In genomic region chr5:101473483-101473882, GRCh38 we compare ENCODE assay signal across 18 cellular contexts.
DNase-seq lines count a peak whose midpoint lies in the region; TF ChIP-seq lines count a peak whose summit lies in the region.
"Had no signal": no experiment of that assay in that cellular context is flagged by ENCODE, and none has a peak within 500 bp of the region (broad histone marks: within the 10 kb centered on the region; RNA-seq: fewer than 3 reads in every experiment).

No MANE protein-coding gene starts in this region.

- H3K4me1 Mint-ChIP-seq in glutamatergic neuron (ENCODE audit: low read depth, unreplicated experiment) = no peaks in the 10 kb centered on the region
- no peaks in the 10 kb centered on the region for H3K4me1 Mint-ChIP-seq in immature natural killer cell
- H3K4me1 Mint-ChIP-seq: activated CD4-positive, alpha-beta memory T cell treated with anti-CD3 and anti-CD28 coated beads, Interleukin-2, amount 10 ng/mL, durations not matched to agents 7 days and 5 days had no signal

- DNase-seq in AG10803 (ENCODE audit: low read depth) (peak; percentile 2), HCEC 1CT (peak; percentile 52), MV-4-11 (lab: John Stamatoyannopoulos, UW) (peak; percentile 33), fibroblast of lung (ENCODE audit: low read depth in 2 of 2) (peak; percentile 12 to 66), right atrium auricular region (ENCODE audit: low spot score) (no peak), T-helper 1 cell (no peak), glutamatergic neuron (no peak), immature natural killer cell (no peak)
- DNase-seq: activated CD4-positive, alpha-beta memory T cell treated with anti-CD3 and anti-CD28 coated beads, Interleukin-2, amount 10 ng/mL, durations not matched to agents 7 days and 5 days; anterior cingulate cortex; effector memory CD8-positive, alpha-beta T cell; head of caudate nucleus; kidney glomerular epithelial cell; Right ventricle myocardium superior; stimulated activated CD4-positive, alpha-beta T cell treated with anti-CD3 and anti-CD28 coated beads, Interleukin-12 subunit alpha, Interleukin-12 subunit beta, amount 100 ng/mL, for 4 hours had no signal

- H3K27me3 ChIP-seq in fibroblast of lung (ENCODE audit: control insufficient read depth, insufficient read depth, low read length) (no peaks in the 10 kb centered on the region), right atrium auricular region (no peaks in the 10 kb centered on the region)
- H3K27me3 ChIP-seq: suprapubic skin had no signal

- no peak overlapping the region for H3K27ac Mint-ChIP-seq in glutamatergic neuron (ENCODE audit: unreplicated experiment)
- H3K27ac Mint-ChIP-seq in immature natural killer cell = no peak overlapping the region
- H3K27ac Mint-ChIP-seq: activated CD4-positive, alpha-beta memory T cell treated with anti-CD3 and anti-CD28 coated beads, Interleukin-2, amount 10 ng/mL, durations not matched to agents 7 days and 5 days; activated T-helper 2 cell treated with anti-CD3 and anti-CD28 coated beads, Interferon-gamma antibody, Interleukin-2, Interleukin-4, amounts not matched to agents 10 μg/mL and 5 μg/mL and 100 μg/mL, durations not matched to agents 14 hours and 24 hours and 36 hours; effector memory CD8-positive, alpha-beta T cell had no signal

- no peak overlapping the region for H2AFZ ChIP-seq in fibroblast of lung (ENCODE audit: low read length)
- H2AFZ ChIP-seq: parathyroid adenoma had no signal

- H3K4me3 ChIP-seq in AG10803 (ENCODE audit: low read length) (no peak overlapping the region), fibroblast of lung (replicated peaks in 1 of 4; ENCODE audit: control extremely low read depth in 1 of 4, insufficient read depth in 1 of 4, low read depth in 3 of 4, low read length in 4 of 4) (no peak overlapping the region), right atrium auricular region (no peak overlapping the region)
- H3K4me3 ChIP-seq: suprapubic skin had no signal

- H3K4me3 Mint-ChIP-seq in glutamatergic neuron (ENCODE audit: unreplicated experiment) (no peak overlapping the region), immature natural killer cell (no peak overlapping the region)
- H3K4me3 Mint-ChIP-seq: activated CD4-positive, alpha-beta memory T cell treated with anti-CD3 and anti-CD28 coated beads, Interleukin-2, amount 10 ng/mL, durations not matched to agents 7 days and 5 days; effector memory CD8-positive, alpha-beta T cell had no signal

- H3K36me3 Mint-ChIP-seq in glutamatergic neuron (ENCODE audit: unreplicated experiment) (no peaks in the 10 kb centered on the region), immature natural killer cell (no peaks in the 10 kb centered on the region)

- H3K79me2 ChIP-seq in fibroblast of lung (ENCODE audit: control insufficient read depth, insufficient read depth, low read length) = no peaks in the 10 kb centered on the region
- H3K79me2 ChIP-seq: parathyroid adenoma had no signal

- H3K4me2 ChIP-seq in fibroblast of lung (ENCODE audit: extremely low read depth, insufficient read depth, low read length) = no peak overlapping the region

- H3K9me3 ChIP-seq in fibroblast of lung (ENCODE audit: control insufficient read depth, insufficient read depth, low read depth, low read length) (no peaks in the 10 kb centered on the region), right atrium auricular region (no peaks in the 10 kb centered on the region)
- H3K9me3 ChIP-seq: suprapubic skin had no signal

- H3K9ac ChIP-seq in fibroblast of lung (ENCODE audit: insufficient read depth, low read length) = no peak overlapping the region
- H3K9ac ChIP-seq: parathyroid adenoma had no signal

- H3K36me3 ChIP-seq in fibroblast of lung (ENCODE audit: control insufficient read depth, insufficient read depth, low read length) = no peaks in the 10 kb centered on the region
- H3K36me3 ChIP-seq in right atrium auricular region = no peaks in the 10 kb centered on the region
- H3K36me3 ChIP-seq: suprapubic skin had no signal

- H3K4me1 ChIP-seq in fibroblast of lung (ENCODE audit: control insufficient read depth, extremely low read depth, insufficient read depth, low read length) = no peaks in the 10 kb centered on the region
- H3K4me1 ChIP-seq in right atrium auricular region = no peaks in the 10 kb centered on the region
- H3K4me1 ChIP-seq: parathyroid adenoma, suprapubic skin had no signal

- no peaks in the 10 kb centered on the region for H4K20me1 ChIP-seq in fibroblast of lung (ENCODE audit: control insufficient read depth, extremely low read depth, insufficient read depth, low read length)

- no peak for TF ChIP-seq CTCF in AG10803 (conservative IDR thresholded peaks at IDR 0.05; ENCODE audit: low read length)
- TF ChIP-seq CTCF in fibroblast of lung (conservative IDR thresholded peaks at IDR 0.05 in 1 of 2, IDR thresholded peaks at IDR 0.05 in 1 of 2; ENCODE audit: low read depth in 1 of 2, low read length in 2 of 2) = no peak
- no peak for TF ChIP-seq CTCF in right atrium auricular region (IDR thresholded peaks at IDR 0.05)
- no peak for TF ChIP-seq CTCF in glutamatergic neuron (IDR thresholded peaks at IDR 0.05; ENCODE audit: partially characterized antibody, unreplicated experiment)

- H3K27me3 Mint-ChIP-seq in glutamatergic neuron (ENCODE audit: unreplicated experiment) = no peaks in the 10 kb centered on the region
- no peaks in the 10 kb centered on the region for H3K27me3 Mint-ChIP-seq in immature natural killer cell (ENCODE audit: low read depth in 3 of 3)
- H3K27me3 Mint-ChIP-seq: activated CD4-positive, alpha-beta memory T cell treated with anti-CD3 and anti-CD28 coated beads, Interleukin-2, amount 10 ng/mL, durations not matched to agents 7 days and 5 days; effector memory CD8-positive, alpha-beta T cell had no signal

- H3K27ac ChIP-seq in fibroblast of lung (ENCODE audit: insufficient read depth, low read length) (no peak overlapping the region), right atrium auricular region (no peak overlapping the region)
- H3K27ac ChIP-seq: parathyroid adenoma, suprapubic skin had no signal

- H3K9me3 Mint-ChIP-seq in glutamatergic neuron (ENCODE audit: unreplicated experiment) = no peaks in the 10 kb centered on the region
- H3K9me3 Mint-ChIP-seq in immature natural killer cell = peaks cover 0 to 6% (median 0%) of the 10 kb centered on the region in 6 donors
- H3K9me3 Mint-ChIP-seq: activated CD4-positive, alpha-beta memory T cell treated with anti-CD3 and anti-CD28 coated beads, Interleukin-2, amount 10 ng/mL, durations not matched to agents 7 days and 5 days; activated T-helper 2 cell treated with anti-CD3 and anti-CD28 coated beads, Interferon-gamma antibody, Interleukin-2, Interleukin-4, amounts not matched to agents 10 μg/mL and 5 μg/mL and 100 μg/mL, durations not matched to agents 14 hours and 24 hours and 36 hours had no signal

Comparison
In these comparisons a context has a peak if more than half of its experiments do, and no peak if none do; other contexts are left out.
1. DNase-seq: peak in AG10803 (single experiment), HCEC 1CT (single experiment), MV-4-11 (single experiment) and fibroblast of lung (2 of 2); none in right atrium auricular region (single experiment), T-helper 1 cell (0 of 5), glutamatergic neuron (single experiment) and immature natural killer cell (0 of 3).